26 cellular contexts compared by ENCODE assay signal in the genomic region with DNA sequence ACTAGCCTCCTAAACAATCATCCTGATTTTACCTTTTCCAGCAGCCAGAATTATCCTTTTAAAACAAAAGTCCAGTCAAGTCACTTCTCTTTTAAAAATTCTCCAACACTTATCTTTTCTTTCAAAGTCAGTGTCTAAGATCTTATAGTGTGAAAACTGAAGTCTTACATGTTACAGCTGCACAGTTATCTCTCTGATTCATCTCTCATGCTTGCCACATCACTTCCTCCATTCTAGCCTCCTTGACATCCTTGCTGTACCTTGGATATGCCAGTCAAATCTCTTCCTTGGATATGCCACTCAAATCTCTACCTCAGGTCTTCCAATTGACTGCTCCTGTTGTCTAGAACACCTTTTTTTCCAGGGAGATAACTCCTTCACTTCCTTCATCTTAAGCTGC.
DNase-seq lines count a peak whose midpoint lies in the region; ATAC-seq, FAIRE-seq and TF ChIP-seq lines count a peak whose summit lies in the region.
"Had no signal": no experiment of that assay in that cellular context is flagged by ENCODE, and none has a peak within 500 bp of the region (broad histone marks: within the 10 kb centered on the region; RNA-seq: fewer than 3 reads in every experiment).

No MANE protein-coding gene starts in this region.

- TF ChIP-seq CTCF in GM23338 (conservative IDR thresholded peaks at IDR 0.05; ENCODE audit: low read depth in 2 of 2), result no peak
- no peak for TF ChIP-seq CTCF in NB4 (IDR thresholded peaks at IDR 0.05; ENCODE audit: low read depth, low read length)
- no peak for TF ChIP-seq CTCF in bronchial epithelial cell (IDR thresholded peaks at IDR 0.05; ENCODE audit: insufficient read depth, low read length, severe bottlenecking)

- DNase-seq in GM23338 (ENCODE audit: low spot score) (no peak), NB4 (ENCODE audit: low read depth) (peak; percentile 10), bronchial epithelial cell (ENCODE audit: low read depth) (peak; percentile 4), mesenchymal stem cell (no peak), glomerular visceral epithelial cell (ENCODE audit: extremely low spot score) (no peak)
- DNase-seq in activated CD4-positive, alpha-beta T cell treated with anti-CD3 and anti-CD28 coated beads for 1 hour, result no peak
- DNase-seq: Caco-2; CD8-positive, alpha-beta T cell; GM23248; NCI-H1417; NCI-H1694; NCI-H2029 treated with DMSO at 0.1 percent for 48 hours; NCI-H446 treated with DMSO at 0.1 percent for 48 hours; NCI-H526; NCI-H82; SHP77 treated with DMSO at 0.1 percent for 48 hours; SW 1271 had no signal

- H3K36me3 ChIP-seq in GM23338 (ENCODE audit: insufficient read depth) (no peaks in the 10 kb centered on the region), bronchial epithelial cell (ENCODE audit: control insufficient read depth, insufficient read depth, low read length) (no peaks in the 10 kb centered on the region), mesenchymal stem cell (ENCODE audit: control insufficient read depth in 1 of 2, insufficient read depth in 2 of 2, low read depth in 1 of 2, low read length in 2 of 2) (no peaks in the 10 kb centered on the region)
- H3K36me3 ChIP-seq: HAP-1 had no signal

- H2AFZ ChIP-seq in GM23338 (peak overlapping the region; percentile 16; the same call in 1 of the 2 replicates), mesenchymal stem cell (ENCODE audit: low read depth, low read length) (no peak overlapping the region)
- H2AFZ ChIP-seq: GM23248 had no signal

- no peak overlapping the region for H3K4ac ChIP-seq in mesenchymal stem cell (ENCODE audit: low read depth in 1 of 2, low read length in 2 of 2)

- H3K4me1 Mint-ChIP-seq in GM23338, result no peaks in the 10 kb centered on the region
- H3K4me1 Mint-ChIP-seq: B cell, IgD-negative memory B cell had no signal

- H4K91ac ChIP-seq in mesenchymal stem cell (ENCODE audit: low read length), result no peak overlapping the region

- H3K4me3 ChIP-seq in GM23338 (no peak overlapping the region), NB4 (ENCODE audit: low read depth, low read length) (no peak overlapping the region), bronchial epithelial cell (ENCODE audit: low read depth, low read length) (no peak overlapping the region), mesenchymal stem cell (ENCODE audit: insufficient read depth in 1 of 2, low read depth in 1 of 2, low read length in 2 of 2) (no peak overlapping the region)
- H3K4me3 ChIP-seq: GM23248, HAP-1, SK-N-MC had no signal

- no peak overlapping the region for H3K4me3 Mint-ChIP-seq in GM23338
- H3K4me3 Mint-ChIP-seq: B cell; CD8-positive, alpha-beta T cell; IgD-negative memory B cell; T-helper 1 cell treated with Interleukin-12 subunit alpha and Interleukin-12 subunit beta and Interleukin-4 antibody, amounts not matched to agents 30 μg/mL and 1 μg/mL, for 36 hours had no signal

- no peaks in the 10 kb centered on the region for H3F3A ChIP-seq in GM23338 (replicated peaks; ENCODE audit: low read depth)

- H2BK120ac ChIP-seq in mesenchymal stem cell (ENCODE audit: low read depth, low read length), result no peak overlapping the region

- H2BK15ac ChIP-seq in mesenchymal stem cell (ENCODE audit: low read depth, poor library complexity, severe bottlenecking), result no peak overlapping the region

- no peaks in the 10 kb centered on the region for H3K9me3 Mint-ChIP-seq in GM23338
- H3K9me3 Mint-ChIP-seq: CD8-positive, alpha-beta T cell; IgD-negative memory B cell; T-helper 1 cell treated with Interleukin-12 subunit alpha and Interleukin-12 subunit beta and Interleukin-4 antibody, amounts not matched to agents 30 μg/mL and 1 μg/mL, for 36 hours had no signal

- no peak overlapping the region for H3K23ac ChIP-seq in mesenchymal stem cell (ENCODE audit: low read length in 2 of 2)

- no peak overlapping the region for H3K9ac ChIP-seq in mesenchymal stem cell (ENCODE audit: low read length)
- H3K9ac ChIP-seq: GM23248 had no signal

- no peak overlapping the region for H3K18ac ChIP-seq in mesenchymal stem cell (ENCODE audit: low read depth in 1 of 2, low read length in 2 of 2)

- H3K27ac Mint-ChIP-seq in GM23338, result no peak overlapping the region
- H3K27ac Mint-ChIP-seq: B cell; CD8-positive, alpha-beta T cell; IgD-negative memory B cell; T-helper 1 cell treated with Interleukin-12 subunit alpha and Interleukin-12 subunit beta and Interleukin-4 antibody, amounts not matched to agents 30 μg/mL and 1 μg/mL, for 36 hours had no signal

- H3K9me3 ChIP-seq in mesenchymal stem cell (ENCODE audit: control insufficient read depth, low read length), result no peaks in the 10 kb centered on the region
- H3K9me3 ChIP-seq: Caco-2, HAP-1 had no signal

- TF ChIP-seq POLR2A in NB4 (IDR thresholded peaks at IDR 0.05; ENCODE audit: extremely low read depth, insufficient read length), result no peak

- H3K4me2 ChIP-seq in GM23338 (no peak overlapping the region), mesenchymal stem cell (ENCODE audit: low read length, poor library complexity, severe bottlenecking) (no peak overlapping the region)

- no peak for FAIRE-seq in bronchial epithelial cell (lab: Jason Lieb, UNC)

- H4K8ac ChIP-seq in mesenchymal stem cell (ENCODE audit: low read length), result no peak overlapping the region

- H3K27ac ChIP-seq in GM23338 (ENCODE audit: low read depth), result no peak overlapping the region
- H3K27ac ChIP-seq in mesenchymal stem cell (ENCODE audit: low read length, poor library complexity, severe bottlenecking), result no peak overlapping the region
- H3K27ac ChIP-seq: C4-2B, GM23248, RWPE1, SK-N-MC had no signal

- no peaks in the 10 kb centered on the region for H3K4me1 ChIP-seq in GM23338 (ENCODE audit: insufficient read depth)
- no peaks in the 10 kb centered on the region for H3K4me1 ChIP-seq in mesenchymal stem cell (ENCODE audit: control insufficient read depth, insufficient read depth, low read depth, low read length)
- H3K4me1 ChIP-seq: Caco-2, HAP-1 had no signal

- no peaks in the 10 kb centered on the region for H3K36me3 Mint-ChIP-seq in GM23338 (ENCODE audit: low read depth)
- H3K36me3 Mint-ChIP-seq: CD8-positive, alpha-beta T cell; IgD-negative memory B cell had no signal

- no peak overlapping the region for H2AK5ac ChIP-seq in mesenchymal stem cell (ENCODE audit: low read length, severe bottlenecking)

- no peaks in the 10 kb centered on the region for H3K27me3 ChIP-seq in GM23338 (ENCODE audit: insufficient read depth)
- no peaks in the 10 kb centered on the region for H3K27me3 ChIP-seq in bronchial epithelial cell (ENCODE audit: control insufficient read depth, insufficient read depth, low read length)
- H3K27me3 ChIP-seq in mesenchymal stem cell (ENCODE audit: control insufficient read depth in 1 of 2, insufficient read depth in 1 of 2, low read length in 2 of 2), result no peaks in the 10 kb centered on the region

- ATAC-seq in GM23338, result no peak
- no peak for ATAC-seq in HG03108 (IDR thresholded peaks at IDR 0.05; ENCODE audit: unreplicated experiment)
- ATAC-seq: CD8-positive, alpha-beta T cell; Panc1 had no signal

- no peaks in the 10 kb centered on the region for H3K27me3 Mint-ChIP-seq in GM23338 (ENCODE audit: insufficient read depth, low read depth, poor library complexity)
- H3K27me3 Mint-ChIP-seq: B cell, IgD-negative memory B cell had no signal

- no peak overlapping the region for H2BK5ac ChIP-seq in mesenchymal stem cell (ENCODE audit: low read depth, low read length, poor library complexity, severe bottlenecking)

- no peak overlapping the region for H2BK12ac ChIP-seq in mesenchymal stem cell (ENCODE audit: low read length in 2 of 2)

- no peaks in the 10 kb centered on the region for H3K9me2 ChIP-seq in GM23338 (ENCODE audit: insufficient read depth)

- no peaks in the 10 kb centered on the region for H4K20me1 ChIP-seq in GM23338 (replicated peaks; ENCODE audit: insufficient read depth)

- H3K79me1 ChIP-seq in mesenchymal stem cell (replicated peaks; ENCODE audit: low read length, poor library complexity, severe bottlenecking), result no peaks in the 10 kb centered on the region

- no peaks in the 10 kb centered on the region for H3K79me2 ChIP-seq in GM23338 (replicated peaks; ENCODE audit: insufficient read depth)

- no peak overlapping the region for H3K14ac ChIP-seq in mesenchymal stem cell (ENCODE audit: low read length in 2 of 2)

TF ChIP-seq in GM23338, 12 proteins besides CTCF, POLR2A, EP300 and RAD21 (continues in another document):
- no peak for TF ChIP-seq CREB1 (CRISPR knock-in tag; IDR thresholded peaks at IDR 0.05; ENCODE audit: low read depth)
- TF ChIP-seq, protein P1, sequence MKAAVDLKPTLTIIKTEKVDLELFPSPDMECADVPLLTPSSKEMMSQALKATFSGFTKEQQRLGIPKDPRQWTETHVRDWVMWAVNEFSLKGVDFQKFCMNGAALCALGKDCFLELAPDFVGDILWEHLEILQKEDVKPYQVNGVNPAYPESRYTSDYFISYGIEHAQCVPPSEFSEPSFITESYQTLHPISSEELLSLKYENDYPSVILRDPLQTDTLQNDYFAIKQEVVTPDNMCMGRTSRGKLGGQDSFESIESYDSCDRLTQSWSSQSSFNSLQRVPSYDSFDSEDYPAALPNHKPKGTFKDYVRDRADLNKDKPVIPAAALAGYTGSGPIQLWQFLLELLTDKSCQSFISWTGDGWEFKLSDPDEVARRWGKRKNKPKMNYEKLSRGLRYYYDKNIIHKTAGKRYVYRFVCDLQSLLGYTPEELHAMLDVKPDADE (IDR thresholded peaks at IDR 0.05), result no peak
- TF ChIP-seq, protein P2, sequence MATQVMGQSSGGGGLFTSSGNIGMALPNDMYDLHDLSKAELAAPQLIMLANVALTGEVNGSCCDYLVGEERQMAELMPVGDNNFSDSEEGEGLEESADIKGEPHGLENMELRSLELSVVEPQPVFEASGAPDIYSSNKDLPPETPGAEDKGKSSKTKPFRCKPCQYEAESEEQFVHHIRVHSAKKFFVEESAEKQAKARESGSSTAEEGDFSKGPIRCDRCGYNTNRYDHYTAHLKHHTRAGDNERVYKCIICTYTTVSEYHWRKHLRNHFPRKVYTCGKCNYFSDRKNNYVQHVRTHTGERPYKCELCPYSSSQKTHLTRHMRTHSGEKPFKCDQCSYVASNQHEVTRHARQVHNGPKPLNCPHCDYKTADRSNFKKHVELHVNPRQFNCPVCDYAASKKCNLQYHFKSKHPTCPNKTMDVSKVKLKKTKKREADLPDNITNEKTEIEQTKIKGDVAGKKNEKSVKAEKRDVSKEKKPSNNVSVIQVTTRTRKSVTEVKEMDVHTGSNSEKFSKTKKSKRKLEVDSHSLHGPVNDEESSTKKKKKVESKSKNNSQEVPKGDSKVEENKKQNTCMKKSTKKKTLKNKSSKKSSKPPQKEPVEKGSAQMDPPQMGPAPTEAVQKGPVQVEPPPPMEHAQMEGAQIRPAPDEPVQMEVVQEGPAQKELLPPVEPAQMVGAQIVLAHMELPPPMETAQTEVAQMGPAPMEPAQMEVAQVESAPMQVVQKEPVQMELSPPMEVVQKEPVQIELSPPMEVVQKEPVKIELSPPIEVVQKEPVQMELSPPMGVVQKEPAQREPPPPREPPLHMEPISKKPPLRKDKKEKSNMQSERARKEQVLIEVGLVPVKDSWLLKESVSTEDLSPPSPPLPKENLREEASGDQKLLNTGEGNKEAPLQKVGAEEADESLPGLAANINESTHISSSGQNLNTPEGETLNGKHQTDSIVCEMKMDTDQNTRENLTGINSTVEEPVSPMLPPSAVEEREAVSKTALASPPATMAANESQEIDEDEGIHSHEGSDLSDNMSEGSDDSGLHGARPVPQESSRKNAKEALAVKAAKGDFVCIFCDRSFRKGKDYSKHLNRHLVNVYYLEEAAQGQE (IDR thresholded peaks at IDR 0.05; ENCODE audit: unreplicated experiment), result no peak
- no peak for TF ChIP-seq ZNF114 (CRISPR knock-in tag; IDR thresholded peaks at IDR 0.05)

Comparison
In these comparisons a context has a peak if more than half of its experiments do, and no peak if none do; other contexts are left out.
1. DNase-seq: peak in NB4 (single experiment) and bronchial epithelial cell (single experiment); none in GM23338 (single experiment), activated CD4-positive, alpha-beta T cell treated with anti-CD3 and anti-CD28 coated beads for 1 hour (single experiment), mesenchymal stem cell (single experiment) and glomerular visceral epithelial cell (single experiment).